Comparison of ENCODE assay signal across 9 cellular contexts in genomic region chr12:39692258-39692853, GRCh38.
A peak's percentile ranks its signal among the peaks of the same experiment; 100 is the strongest.
DNase-seq lines count a peak whose midpoint lies in the region; ATAC-seq and TF ChIP-seq lines count a peak whose summit lies in the region.
"Had no signal": no experiment of that assay in that cellular context is flagged by ENCODE, and none has a peak within 500 bp of the region (broad histone marks: within the 10 kb centered on the region; RNA-seq: fewer than 3 reads in every experiment).

No MANE protein-coding gene starts in this region.

- TF ChIP-seq CTCF in BJ (IDR thresholded peaks at IDR 0.05; ENCODE audit: insufficient read depth, low read depth, low read length) (peak; percentile 21; the same call in 1 of the 2 replicates), RWPE1 (conservative IDR thresholded peaks at IDR 0.05; ENCODE audit: low read depth) (peak; percentile 47), kidney epithelial cell (IDR thresholded peaks at IDR 0.05; ENCODE audit: insufficient read depth, low read length, poor library complexity, severe bottlenecking) (peak; percentile 15)

- CTCF ChIA-PET in BJ (lab: Yijun Ruan, JAX), result interaction anchor here (1.3 kb wide), 1 partner anchor 374 kb away, joined by 3 read pairs; no protein-coding TSS in a partner anchor
- CTCF ChIA-PET in RWPE1 (lab: Yijun Ruan, JAX), result interaction anchor here (0.6 to 0.8 kb wide), 9 partner anchors 35 to 1118 kb away, joined by 3 to 6 read pairs (median 4); no protein-coding TSS in a partner anchor
- CTCF ChIA-PET in activated CD4-positive, alpha-beta memory T cell treated with anti-CD3 and anti-CD28 coated beads for 36 hours (lab: Charles Lee), result interaction anchor here (0.7 to 1.6 kb wide), 12 partner anchors 70 to 412 kb away, joined by 3 to 10 read pairs (median 4); partner anchors contain the start of gene ABCD2

- H3K36me3 ChIP-seq in BJ (ENCODE audit: control insufficient read depth, insufficient read depth, low read length) (no peaks in the 10 kb centered on the region), kidney epithelial cell (ENCODE audit: control insufficient read depth, insufficient read depth, low read length) (no peaks in the 10 kb centered on the region)

- ATAC-seq in GM19351 (IDR thresholded peaks at IDR 0.05; ENCODE audit: unreplicated experiment) (peak; percentile 66), HG02763 (IDR thresholded peaks at IDR 0.05; ENCODE audit: unreplicated experiment) (no peak), HG03039 (IDR thresholded peaks at IDR 0.05; ENCODE audit: unreplicated experiment) (no peak)

- no peak overlapping the region for H3K4me3 ChIP-seq in BJ (ENCODE audit: low read depth, low read length)
- H3K4me3 ChIP-seq in kidney epithelial cell (ENCODE audit: low read depth, low read length), result no peak overlapping the region

- DNase-seq in BJ (ENCODE audit: low read depth), result no peak
- DNase-seq in RWPE1 (ENCODE audit: low spot score), result no peak
- no peak for DNase-seq in kidney epithelial cell (ENCODE audit: low read depth)
- DNase-seq in EL, result no peak
- no peak for DNase-seq in activated CD4-positive, alpha-beta memory T cell treated with anti-CD3 and anti-CD28 coated beads for 36 hours
- DNase-seq: T-helper 9 cell had no signal

- no peaks in the 10 kb centered on the region for H3K36me3 Mint-ChIP-seq in activated CD4-positive, alpha-beta memory T cell treated with anti-CD3 and anti-CD28 coated beads for 36 hours

- H3K4me1 Mint-ChIP-seq in activated CD4-positive, alpha-beta memory T cell treated with anti-CD3 and anti-CD28 coated beads for 36 hours (ENCODE audit: low read depth), result peaks cover under 1% of the 10 kb centered on the region

- no peaks in the 10 kb centered on the region for H3K27me3 Mint-ChIP-seq in activated CD4-positive, alpha-beta memory T cell treated with anti-CD3 and anti-CD28 coated beads for 36 hours

- POLR2A ChIA-PET in BJ (lab: Charles Lee) (no interaction called here), RWPE1 (lab: Yijun Ruan, JAX; ENCODE audit: low non-redundant PET) (no interaction called here)
- POLR2A ChIA-PET in activated CD4-positive, alpha-beta memory T cell treated with anti-CD3 and anti-CD28 coated beads for 36 hours (lab: Charles Lee), result no interaction called here

- no peaks in the 10 kb centered on the region for H3K27me3 ChIP-seq in BJ (ENCODE audit: control insufficient read depth, insufficient read depth, low read length)
- H3K27me3 ChIP-seq in kidney epithelial cell (ENCODE audit: control insufficient read depth, insufficient read depth, low read length), result no peaks in the 10 kb centered on the region

- no peak overlapping the region for H3K27ac Mint-ChIP-seq in activated CD4-positive, alpha-beta memory T cell treated with anti-CD3 and anti-CD28 coated beads for 36 hours

- H3K27ac ChIP-seq in RWPE1, result no peak overlapping the region

- intact Hi-C loops in activated CD4-positive, alpha-beta memory T cell treated with anti-CD3 and anti-CD28 coated beads for 36 hours (cut with micrococcal nuclease), result loop anchor here (1.0 to 5.0 kb wide), 4 partner anchors 72 to 374 kb away; partner anchors contain the start of gene KIF21A

- no peaks in the 10 kb centered on the region for H3K9me3 Mint-ChIP-seq in activated CD4-positive, alpha-beta memory T cell treated with anti-CD3 and anti-CD28 coated beads for 36 hours

- no peak overlapping the region for H3K4me3 Mint-ChIP-seq in activated CD4-positive, alpha-beta memory T cell treated with anti-CD3 and anti-CD28 coated beads for 36 hours
